8 cellular contexts compared by ENCODE assay signal in the genomic region with DNA sequence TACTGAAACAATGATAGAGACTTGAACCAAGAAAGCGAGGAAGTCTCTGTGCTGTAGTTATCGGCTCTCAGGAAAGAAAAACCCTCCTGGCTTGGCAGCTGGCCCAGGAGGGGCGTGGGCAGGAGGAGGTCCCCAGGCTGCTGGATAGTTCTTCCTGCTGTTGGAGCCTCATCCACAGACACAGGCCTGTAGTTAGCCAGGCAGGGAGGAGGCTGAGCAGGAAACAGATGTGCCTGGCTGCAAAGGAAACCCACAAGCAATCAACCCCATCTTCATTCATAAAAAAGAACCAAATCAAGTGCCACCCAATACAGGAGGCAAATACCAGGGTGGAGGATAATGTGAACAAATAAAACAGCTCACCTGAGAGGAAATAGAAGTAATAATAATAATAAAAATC.
A peak's percentile ranks its signal among the peaks of the same experiment; 100 is the strongest.
DNase-seq lines count a peak whose midpoint lies in the region; ATAC-seq and TF ChIP-seq lines count a peak whose summit lies in the region.

No MANE protein-coding gene starts in this region.

- no peak overlapping the region for H3K4me3 Mint-ChIP-seq in chondrocyte (ENCODE audit: unreplicated experiment)

- no peak for TF ChIP-seq CTCF in HFF-Myc (IDR thresholded peaks at IDR 0.05; ENCODE audit: low read depth, low read length, missing control alignments)
- TF ChIP-seq CTCF in chondrocyte (IDR thresholded peaks at IDR 0.05) = no peak
- TF ChIP-seq CTCF in GM13976 (IDR thresholded peaks at IDR 0.05; ENCODE audit: borderline replicate concordance, control extremely low read depth, extremely low read depth, insufficient read depth, missing control alignments) = no peak

- H3K4me3 ChIP-seq in HFF-Myc (replicated peaks; ENCODE audit: low read depth, low read length) = no peak overlapping the region

- H3K27ac Mint-ChIP-seq in chondrocyte (ENCODE audit: unreplicated experiment) = peak overlapping the region; percentile 70

- DNase-seq in HFF-Myc (ENCODE audit: extremely low read depth, low read depth) (peak; percentile 64), NCI-H526 treated with DMSO at 0.1 percent for 48 hours (lab: John Stamatoyannopoulos, UW) (peak; percentile 39), chondrocyte (ENCODE audit: low spot score) (no peak), medulla oblongata (ENCODE audit: extremely low spot score) (peak; percentile 79), left lobe of liver (ENCODE audit: low spot score) (no peak), GM13976 (ENCODE audit: low spot score) (no peak)
- DNase-seq in activated CD4-positive, alpha-beta T cell treated with anti-CD3 and anti-CD28 coated beads for 48 hours = no peak
- no peak for DNase-seq in activated naive CD4-positive, alpha-beta T cell treated with anti-CD3 and anti-CD28 coated beads, Interleukin-2, amount 50 U/mL, for 16 hours

- H3K4me1 Mint-ChIP-seq in chondrocyte (ENCODE audit: low read depth) = peaks cover 27% of the 10 kb centered on the region

- in situ Hi-C loops in GM13976 (cut with MboI; ENCODE audit: low sequenced_read_pairs, unreplicated experiment) = no loop called here

- H3K36me3 Mint-ChIP-seq in chondrocyte (ENCODE audit: low read depth) = no peaks in the 10 kb centered on the region

- no peak for ATAC-seq in left lobe of liver

- H3K9me3 Mint-ChIP-seq in chondrocyte (ENCODE audit: low read depth) = peaks cover 8% of the 10 kb centered on the region

- no peaks in the 10 kb centered on the region for H3K27me3 Mint-ChIP-seq in chondrocyte (ENCODE audit: low read depth)

Comparison
In these comparisons a context has a peak if more than half of its experiments do, and no peak if none do; other contexts are left out.
1. DNase-seq: peak in HFF-Myc (single experiment), NCI-H526 treated with DMSO at 0.1 percent for 48 hours (single experiment) and medulla oblongata (single experiment); none in chondrocyte (single experiment), left lobe of liver (single experiment), activated CD4-positive, alpha-beta T cell treated with anti-CD3 and anti-CD28 coated beads for 48 hours (single experiment), activated naive CD4-positive, alpha-beta T cell treated with anti-CD3 and anti-CD28 coated beads, Interleukin-2, amount 50 U/mL, for 16 hours (single experiment) and GM13976 (single experiment).